8 cellular contexts compared by ENCODE assay signal in genomic region chr15:70559223-70559823, GRCh38.
DNase-seq lines count a peak whose midpoint lies in the region; ATAC-seq and TF ChIP-seq lines count a peak whose summit lies in the region.

No MANE protein-coding gene starts in this region.

- H3K9ac ChIP-seq in Loucy (ENCODE audit: low read depth, low read length, poor library complexity, severe bottlenecking) (peak overlapping the region; percentile 87), fibroblast of lung (ENCODE audit: insufficient read depth, low read length) (peak overlapping the region; percentile 16)

- H3K4me2 ChIP-seq in Loucy (ENCODE audit: low read depth, low read length, poor library complexity, severe bottlenecking) (peak overlapping the region; percentile 98), fibroblast of lung (ENCODE audit: extremely low read depth, insufficient read depth, low read length) (no peak overlapping the region)

- peaks cover 62% of the 10 kb centered on the region for H3K4me1 ChIP-seq in Loucy (ENCODE audit: insufficient read depth, low read length, poor library complexity, severe bottlenecking)
- peaks cover 4% of the 10 kb centered on the region for H3K4me1 ChIP-seq in fibroblast of lung (ENCODE audit: control insufficient read depth, extremely low read depth, insufficient read depth, low read length)

- H4K20me1 ChIP-seq in Loucy (ENCODE audit: insufficient read depth, low read length, poor library complexity, severe bottlenecking), result no peaks in the 10 kb centered on the region
- H4K20me1 ChIP-seq in fibroblast of lung (ENCODE audit: control insufficient read depth, extremely low read depth, insufficient read depth, low read length), result no peaks in the 10 kb centered on the region

- H3K9me3 ChIP-seq in Loucy (ENCODE audit: insufficient read depth, low read depth, low read length) (no peaks in the 10 kb centered on the region), fibroblast of lung (ENCODE audit: control insufficient read depth, insufficient read depth, low read depth, low read length) (no peaks in the 10 kb centered on the region)

- no peaks in the 10 kb centered on the region for H3K27me3 ChIP-seq in Loucy (ENCODE audit: insufficient read depth, low read length, poor library complexity, severe bottlenecking)
- peaks cover 34% of the 10 kb centered on the region for H3K27me3 ChIP-seq in fibroblast of lung (ENCODE audit: control insufficient read depth, insufficient read depth, low read length)

- no peaks in the 10 kb centered on the region for H3K9me2 ChIP-seq in Loucy (replicated peaks; ENCODE audit: low read depth, low read length)

- peaks cover 9% of the 10 kb centered on the region for H3K4me1 Mint-ChIP-seq in activated CD8-positive, alpha-beta T cell treated with anti-CD3 and anti-CD28 coated beads for 36 hours (ENCODE audit: low read depth)
- H3K4me1 Mint-ChIP-seq in mesothelial cell of epicardium, result peaks cover 4% of the 10 kb centered on the region

- intact Hi-C loops in activated CD8-positive, alpha-beta T cell treated with anti-CD3 and anti-CD28 coated beads for 36 hours (cut with micrococcal nuclease), result no loop called here

- H3K4me3 ChIP-seq in Loucy (ENCODE audit: low read length, poor library complexity, severe bottlenecking), result peak overlapping the region; percentile 82
- no peak overlapping the region for H3K4me3 ChIP-seq in fibroblast of lung (replicated peaks in 1 of 4; ENCODE audit: control extremely low read depth in 1 of 4, insufficient read depth in 1 of 4, low read depth in 3 of 4, low read length in 4 of 4)

- H3K79me2 ChIP-seq in Loucy (ENCODE audit: insufficient read depth, low read length) (peaks cover 9% of the 10 kb centered on the region), fibroblast of lung (ENCODE audit: control insufficient read depth, insufficient read depth, low read length) (no peaks in the 10 kb centered on the region)

- CTCF ChIA-PET in activated CD8-positive, alpha-beta T cell treated with anti-CD3 and anti-CD28 coated beads for 36 hours (lab: Charles Lee), result interaction anchor here (0.7 to 1.9 kb wide), 4 partner anchors 9 to 26 kb away, joined by 3 to 9 read pairs (median 4); no protein-coding TSS in a partner anchor

- no peaks in the 10 kb centered on the region for H3K27me3 Mint-ChIP-seq in activated CD8-positive, alpha-beta T cell treated with anti-CD3 and anti-CD28 coated beads for 36 hours
- H3K27me3 Mint-ChIP-seq in mesothelial cell of epicardium (ENCODE audit: low read depth), result peaks cover 9% of the 10 kb centered on the region

- no peak overlapping the region for H3K4me3 Mint-ChIP-seq in activated CD8-positive, alpha-beta T cell treated with anti-CD3 and anti-CD28 coated beads for 36 hours
- H3K4me3 Mint-ChIP-seq in mesothelial cell of epicardium, result no peak overlapping the region

- H3K36me3 ChIP-seq in Loucy (ENCODE audit: insufficient read depth, low read length) (no peaks in the 10 kb centered on the region), fibroblast of lung (ENCODE audit: control insufficient read depth, insufficient read depth, low read length) (no peaks in the 10 kb centered on the region)

- TF ChIP-seq CTCF in Loucy (conservative IDR thresholded peaks at IDR 0.05; ENCODE audit: low read length) (no peak), fibroblast of lung (conservative IDR thresholded peaks at IDR 0.05 in 1 of 2, IDR thresholded peaks at IDR 0.05 in 1 of 2; ENCODE audit: low read depth in 1 of 2, low read length in 2 of 2) (no peak), mesothelial cell of epicardium (IDR thresholded peaks at IDR 0.05; ENCODE audit: unreplicated experiment) (no peak)
- no peak for TF ChIP-seq CTCF in activated CD8-positive, alpha-beta T cell treated with anti-CD3 and anti-CD28 coated beads for 36 hours (IDR thresholded peaks at IDR 0.05)

- H2AFZ ChIP-seq in Loucy (ENCODE audit: low read length) (peak overlapping the region; percentile 68), fibroblast of lung (ENCODE audit: low read length) (no peak overlapping the region)

- H3K36me3 Mint-ChIP-seq in activated CD8-positive, alpha-beta T cell treated with anti-CD3 and anti-CD28 coated beads for 36 hours (ENCODE audit: low read depth), result no peaks in the 10 kb centered on the region
- no peaks in the 10 kb centered on the region for H3K36me3 Mint-ChIP-seq in mesothelial cell of epicardium

- ATAC-seq in activated CD8-positive, alpha-beta T cell treated with anti-CD3 and anti-CD28 coated beads for 36 hours, result peak; percentile 82
- no peak for ATAC-seq in HG03159 (IDR thresholded peaks at IDR 0.05; ENCODE audit: unreplicated experiment)
- no peak for ATAC-seq in GM19395 (IDR thresholded peaks at IDR 0.05; ENCODE audit: unreplicated experiment)

- peak; percentile 82 for DNase-seq in activated CD8-positive, alpha-beta T cell treated with anti-CD3 and anti-CD28 coated beads for 36 hours
- DNase-seq in fibroblast of lung (ENCODE audit: low read depth in 2 of 2) (peak; percentile 35 to 45), A172 (ENCODE audit: low spot score) (no peak), mesothelial cell of epicardium (ENCODE audit: low spot score in 2 of 2, unreplicated experiment in 2 of 2) (no peak)
- DNase-seq in stimulated activated CD4-positive, alpha-beta T cell treated with anti-CD3 and anti-CD28 coated beads, Interleukin-12 subunit alpha, Interleukin-12 subunit beta, amount 100 ng/mL, for 4 hours, result peak; percentile 52

- H3F3A ChIP-seq in Loucy (ENCODE audit: low read depth), result no peaks in the 10 kb centered on the region

- H3K27ac Mint-ChIP-seq in activated CD8-positive, alpha-beta T cell treated with anti-CD3 and anti-CD28 coated beads for 36 hours, result no peak overlapping the region
- no peak overlapping the region for H3K27ac Mint-ChIP-seq in mesothelial cell of epicardium

- no peak overlapping the region for H3K27ac ChIP-seq in fibroblast of lung (ENCODE audit: insufficient read depth, low read length)

- POLR2A ChIA-PET in activated CD8-positive, alpha-beta T cell treated with anti-CD3 and anti-CD28 coated beads for 36 hours (lab: Charles Lee), result interaction anchor here (1.1 to 2.7 kb wide), 4 partner anchors 10 to 75 kb away, joined by 3 to 12 read pairs (median 5); no protein-coding TSS in a partner anchor

- no peaks in the 10 kb centered on the region for H3K9me3 Mint-ChIP-seq in activated CD8-positive, alpha-beta T cell treated with anti-CD3 and anti-CD28 coated beads for 36 hours
- no peaks in the 10 kb centered on the region for H3K9me3 Mint-ChIP-seq in mesothelial cell of epicardium

Comparison
In these comparisons a context has a peak if more than half of its experiments do, and no peak if none do; other contexts are left out.
1. DNase-seq: peak in activated CD8-positive, alpha-beta T cell treated with anti-CD3 and anti-CD28 coated beads for 36 hours (single experiment), fibroblast of lung (2 of 2) and stimulated activated CD4-positive, alpha-beta T cell treated with anti-CD3 and anti-CD28 coated beads, Interleukin-12 subunit alpha, Interleukin-12 subunit beta, amount 100 ng/mL, for 4 hours (single experiment); none in A172 (single experiment) and mesothelial cell of epicardium (0 of 2).